In the genomic region with DNA sequence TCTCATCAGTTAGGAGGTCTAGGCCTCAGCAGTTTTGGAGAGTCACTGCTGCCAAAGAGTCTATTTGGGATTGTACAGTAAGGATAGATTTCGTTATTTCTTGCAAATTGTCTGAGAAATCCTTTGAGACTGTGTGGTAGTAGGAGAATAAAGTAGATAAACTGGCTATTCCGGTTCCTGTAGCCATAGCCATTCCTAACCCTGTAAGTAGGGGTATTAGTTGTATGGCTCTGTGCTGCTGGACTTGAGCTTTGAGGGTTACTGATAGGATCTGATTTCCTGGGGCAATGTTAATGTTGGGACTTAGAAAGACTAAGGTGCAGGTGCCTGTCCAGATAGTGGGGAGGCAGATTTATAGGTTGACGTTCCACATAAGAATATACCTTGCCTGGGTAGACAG, we compare ENCODE assay signal across 23 cellular contexts.
"Had no signal": no experiment of that assay in that cellular context is flagged by ENCODE, and none has a peak within 500 bp of the region (broad histone marks: within the 10 kb centered on the region; RNA-seq: fewer than 3 reads in every experiment).

No MANE protein-coding gene starts in this region.

- H2AFZ ChIP-seq: parathyroid adenoma had no signal

- H3K36me3 ChIP-seq: esophagus muscularis mucosa, gastrocnemius medialis, left ventricle myocardium inferior, lower lobe of right lung, prostate gland, spleen, tibial nerve had no signal

- H3K27me3 ChIP-seq: esophagus muscularis mucosa, gastrocnemius medialis, spleen, testis, tibial nerve had no signal

- FAIRE-seq: endometrium, keratinocyte had no signal

- H3K4me1 ChIP-seq: esophagus muscularis mucosa, gastrocnemius medialis, left ventricle myocardium inferior, lower lobe of right lung, parathyroid adenoma, prostate gland, spleen, testis, tibial nerve had no signal

- H3K4me3 ChIP-seq: esophagus muscularis mucosa, gastrocnemius medialis, left ventricle myocardium inferior, lower lobe of right lung, prostate gland, spleen, testis, tibial nerve had no signal

- H3K79me2 ChIP-seq: parathyroid adenoma had no signal

- H3K9ac ChIP-seq: parathyroid adenoma had no signal

- H3K27ac ChIP-seq: epithelial cell of prostate, esophagus muscularis mucosa, gastrocnemius medialis, left ventricle myocardium inferior, lower lobe of right lung, parathyroid adenoma, prostate gland, spleen, testis, tibial nerve had no signal

- H3K9me3 ChIP-seq: esophagus muscularis mucosa, gastrocnemius medialis, left ventricle myocardium inferior, lower lobe of right lung, prostate gland, testis, tibial nerve had no signal

- DNase-seq: cortex of kidney; effector memory CD4-positive, alpha-beta T cell; gastrocnemius medialis; immature natural killer cell; left ventricle myocardium inferior; lower lobe of right lung; naive thymus-derived CD4-positive, alpha-beta T cell; nephron progenitor cell; spleen; stimulated activated CD4-positive, alpha-beta T cell treated with anti-CD3 and anti-CD28 coated beads, Interleukin-15, amount 100 ng/mL, for 24 hours; stimulated activated CD4-positive, alpha-beta T cell treated with anti-CD3 and anti-CD28 coated beads, Interleukin-2, amount 100 ng/mL, for 24 hours; stimulated activated CD4-positive, alpha-beta T cell treated with anti-CD3 and anti-CD28 coated beads, Interleukin-4, amount 100 ng/mL, for 4 hours; stimulated activated naive B cell treated with anti-CD40 and anti-IgM and Interleukin-4, amounts not matched to agents 10 μg/mL and 1 μg/mL and 100 μg/mL, for 72 hours; stimulated activated naive CD8-positive, alpha-beta T cell treated with anti-CD3 and anti-CD28 coated beads, Interleukin-15, amount 100 ng/mL, for 72 hours; testis had no signal

- ATAC-seq: gastrocnemius medialis; lower lobe of right lung; naive thymus-derived CD4-positive, alpha-beta T cell; sciatic nerve; stimulated activated naive B cell treated with anti-CD40 and anti-IgM and Interleukin-4, amounts not matched to agents 10 μg/mL and 1 μg/mL and 100 μg/mL, for 72 hours; stimulated activated naive CD8-positive, alpha-beta T cell treated with anti-CD3 and anti-CD28 coated beads, Interleukin-15, amount 100 ng/mL, for 72 hours had no signal
